ENCODE assay signal across 7 cellular contexts in the genomic region with DNA sequence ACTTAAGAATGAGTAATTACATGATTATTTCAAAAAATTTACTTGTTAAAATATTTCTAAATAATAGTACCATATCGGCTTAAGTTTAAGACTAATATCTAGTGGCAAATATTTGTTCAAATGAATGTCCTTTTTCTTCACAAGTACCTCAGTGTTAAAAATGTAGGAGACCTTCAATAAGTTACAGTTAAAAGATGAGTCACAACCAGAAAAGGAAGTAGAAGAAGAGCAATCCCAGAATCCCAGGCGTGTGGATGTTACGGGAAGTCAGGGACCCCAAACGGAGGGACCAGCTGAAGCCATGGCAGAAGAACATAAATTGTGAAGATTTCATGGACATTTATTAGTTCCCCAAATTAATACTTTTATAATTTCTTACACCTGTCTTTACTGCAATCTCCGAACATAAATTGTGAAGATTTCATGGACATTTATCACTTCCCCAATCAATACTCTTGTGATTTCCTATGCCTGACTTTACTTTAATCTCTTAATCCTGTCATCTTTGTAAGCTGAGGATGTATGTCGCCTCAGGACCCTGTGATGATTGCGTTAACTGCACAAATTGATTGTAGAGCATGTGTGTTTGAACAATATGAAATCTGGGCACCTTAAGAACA.
DNase-seq lines count a peak whose midpoint lies in the region; ATAC-seq, FAIRE-seq and TF ChIP-seq lines count a peak whose summit lies in the region.
"Not testable (repeated sequence)": the region's sequence is repeated elsewhere in the genome, so short reads cannot be mapped to it uniquely, and the experiment has no call there.

No MANE protein-coding gene starts in this region.

- not testable (repeated sequence) for H4K12ac ChIP-seq in trophoblast cell (ENCODE audit: low read depth, low read length)

- POLR2A ChIA-PET in A549 (lab: Yijun Ruan, JAX): interaction anchor here (1.0 to 1.4 kb wide), 3 partner anchors 47 to 1104 kb away, joined by 3 to 4 read pairs (median 4); no protein-coding TSS in a partner anchor
- POLR2A ChIA-PET in HepG2 (lab: Yijun Ruan, JAX): not testable (repeated sequence)

- BruUV-seq in HepG2 (replicated peaks; lab: Mats Ljungman, UMichigan): TSS peak; percentile 23

- H2AFZ ChIP-seq in astrocyte (ENCODE audit: low read depth, low read length); hepatocyte; HepG2 (ENCODE audit: low read length); trophoblast cell (ENCODE audit: insufficient read depth, low read length, poor library complexity): not testable (repeated sequence)

- CTCF ChIA-PET in A549 (lab: Yijun Ruan, JAX): interaction anchor here (0.6 to 2.1 kb wide), 2 partner anchors 10 to 14 kb away, joined by 4 to 6 read pairs; no protein-coding TSS in a partner anchor
- CTCF ChIA-PET in HepG2 (lab: Yijun Ruan, JAX; ENCODE audit: low intra/inter-chr PET ratio, low total read pairs): not testable (repeated sequence)

- peak overlapping the region; percentile 76 for H3K4me2 ChIP-seq in A549
- H3K4me2 ChIP-seq in astrocyte (ENCODE audit: low read length): not testable (repeated sequence)
- peak overlapping the region; percentile 54 for H3K4me2 ChIP-seq in hepatocyte
- H3K4me2 ChIP-seq in HepG2 (ENCODE audit: low read depth, low read length): peak overlapping the region; percentile 45
- H3K4me2 ChIP-seq in trophoblast cell (ENCODE audit: low read length): peak overlapping the region; percentile 52

- H3K36me3 Mint-ChIP-seq in astrocyte (ENCODE audit: low read depth, unreplicated experiment): not testable (repeated sequence)

- not testable (repeated sequence) for H3K4me3 ChIP-seq in A549; astrocyte (ENCODE audit: insufficient read depth, low read depth, low read length); hepatocyte; HepG2 (replicated peaks in 1 of 3; ENCODE audit: insufficient read depth in 1 of 3, low read depth in 2 of 3, low read length in 3 of 3); trophoblast cell (ENCODE audit: low read depth, low read length)
- H3K4me3 ChIP-seq in HUES64 (ENCODE audit: low read length): peak overlapping the region; percentile 23; the same call in 1 of the 2 replicates

- H3K4me1 Mint-ChIP-seq in astrocyte (ENCODE audit: low read depth, unreplicated experiment): peaks cover 18% of the 10 kb centered on the region

- H3K9me3 Mint-ChIP-seq in astrocyte (ENCODE audit: unreplicated experiment): not testable (repeated sequence)

- H3K27ac Mint-ChIP-seq in astrocyte (ENCODE audit: unreplicated experiment): peak overlapping the region; percentile 47

- DNase-seq in A549 (ENCODE audit: low read depth in 1 of 2, low spot score in 1 of 2) (peak; percentile 43 to 90), hepatocyte (ENCODE audit: low spot score) (peak; percentile 27), HepG2 (ENCODE audit: low spot score) (peak; percentile 30)
- not testable (repeated sequence) for DNase-seq in astrocyte (ENCODE audit: low read depth); trophoblast cell

- H2BK5ac ChIP-seq in trophoblast cell (ENCODE audit: low read depth, low read length, poor library complexity): not testable (repeated sequence)

- not testable (repeated sequence) for H3K79me2 ChIP-seq in astrocyte (ENCODE audit: insufficient read depth, low read length); HepG2 (ENCODE audit: insufficient read depth, low read length); trophoblast cell (ENCODE audit: control insufficient read depth, insufficient read depth, low read length, poor library complexity)
- H3K79me2 ChIP-seq in hepatocyte: peaks cover 24% of the 10 kb centered on the region

- not testable (repeated sequence) for TF ChIP-seq RAD21 in A549 (conservative IDR thresholded peaks at IDR 0.05 in 1 of 2, IDR thresholded peaks at IDR 0.05 in 1 of 2); HepG2 (CRISPR knock-in tag; IDR thresholded peaks at IDR 0.05)

- peak overlapping the region; percentile 98 to 100 for H3K27ac ChIP-seq in A549
- H3K27ac ChIP-seq in HUES64 (ENCODE audit: low read depth, low read length): peak overlapping the region; percentile 83; the same call in 1 of the 2 replicates
- not testable (repeated sequence) for H3K27ac ChIP-seq in astrocyte (ENCODE audit: low read depth, low read length)
- peak overlapping the region; percentile 91 for H3K27ac ChIP-seq in hepatocyte
- peak overlapping the region; percentile 26 for H3K27ac ChIP-seq in HepG2 (ENCODE audit: extremely low read length, insufficient read depth, low read length)
- H3K27ac ChIP-seq in trophoblast cell (ENCODE audit: low read depth, low read length): peak overlapping the region; percentile 41

- not testable (repeated sequence) for TF ChIP-seq CTCF in A549 (IDR thresholded peaks at IDR 0.05); astrocyte (IDR thresholded peaks at IDR 0.05; ENCODE audit: insufficient read depth, low read depth, low read length); hepatocyte (IDR thresholded peaks at IDR 0.05; ENCODE audit: poor library complexity); HepG2 (CRISPR knock-in tag; IDR thresholded peaks at IDR 0.05)

- H2BK120ac ChIP-seq in trophoblast cell (ENCODE audit: insufficient read depth, low read length, poor library complexity): not testable (repeated sequence)

- not testable (repeated sequence) for H4K8ac ChIP-seq in trophoblast cell (ENCODE audit: low read depth, low read length)

- H3K4me1 ChIP-seq in A549: peaks cover 86% of the 10 kb centered on the region
- peaks cover 35% of the 10 kb centered on the region for H3K4me1 ChIP-seq in ES-I3 (ENCODE audit: insufficient read depth, low read length)
- H3K4me1 ChIP-seq in HUES64 (ENCODE audit: insufficient read depth, low read length): peaks cover 68% of the 10 kb centered on the region
- H3K4me1 ChIP-seq in astrocyte (ENCODE audit: insufficient read depth, low read length); hepatocyte (ENCODE audit: insufficient read depth); trophoblast cell (ENCODE audit: control insufficient read depth in 1 of 2, insufficient read depth in 2 of 2, low read length in 2 of 2): not testable (repeated sequence)
- H3K4me1 ChIP-seq in HepG2 (ENCODE audit: insufficient read depth, low read length): peaks cover 25% of the 10 kb centered on the region

- H3K9me2 ChIP-seq in hepatocyte (replicated peaks; ENCODE audit: insufficient read depth): not testable (repeated sequence)

- not testable (repeated sequence) for H3K14ac ChIP-seq in trophoblast cell (ENCODE audit: low read length)

- in situ Hi-C loops in HepG2 (cut with HindIII; ENCODE audit: extremely low pct_ligation_motif_present, low pct_unique_long_range_greater_than_20kb): not testable (repeated sequence)

- not testable (repeated sequence) for H4K20me1 ChIP-seq in astrocyte (ENCODE audit: insufficient read depth, low read length); hepatocyte (ENCODE audit: insufficient read depth, poor library complexity, severe bottlenecking); HepG2 (ENCODE audit: insufficient read depth, low read length)

- not testable (repeated sequence) for H3K23ac ChIP-seq in trophoblast cell (ENCODE audit: low read length)

- not testable (repeated sequence) for H2BK12ac ChIP-seq in trophoblast cell (ENCODE audit: low read length)

- H4K91ac ChIP-seq in trophoblast cell (ENCODE audit: low read depth, low read length): not testable (repeated sequence)

- TF ChIP-seq EP300 in A549 (IDR thresholded peaks at IDR 0.05); HepG2 (IDR thresholded peaks at IDR 0.05; ENCODE audit: low read depth in 2 of 2, low read length in 2 of 2); HepG2 (CRISPR knock-in tag; IDR thresholded peaks at IDR 0.05; ENCODE audit: borderline replicate concordance): not testable (repeated sequence)

- not testable (repeated sequence) for H3K36me3 ChIP-seq in ES-I3 (ENCODE audit: insufficient read depth, low read length); HUES64 (ENCODE audit: insufficient read depth, low read length); astrocyte (ENCODE audit: insufficient read depth, low read length); hepatocyte (replicated peaks; ENCODE audit: insufficient read depth, low read depth); HepG2 (replicated peaks in 1 of 2; ENCODE audit: control insufficient read depth in 1 of 2, insufficient read depth in 2 of 2, low read length in 2 of 2); trophoblast cell (ENCODE audit: control insufficient read depth in 1 of 2, insufficient read depth in 2 of 2, low read length in 2 of 2)

- not testable (repeated sequence) for H2AK5ac ChIP-seq in trophoblast cell (ENCODE audit: low read length)

- H3K4ac ChIP-seq in trophoblast cell (ENCODE audit: low read depth, low read length): not testable (repeated sequence)

- H3K27me3 Mint-ChIP-seq in astrocyte (ENCODE audit: low read depth, unreplicated experiment): not testable (repeated sequence)

- intact Hi-C loops in HepG2 (cut with micrococcal nuclease; ENCODE audit: unreplicated experiment): not testable (repeated sequence)

- H3K9me3 ChIP-seq in A549; ES-I3 (ENCODE audit: control insufficient read depth, insufficient read depth, low read length); HUES64 (ENCODE audit: insufficient read depth, low read depth, low read length); astrocyte (ENCODE audit: insufficient read depth, low read depth, low read length); hepatocyte (ENCODE audit: low read depth); HepG2 (ENCODE audit: low read length); trophoblast cell (ENCODE audit: insufficient read depth, low read depth, low read length): not testable (repeated sequence)

- H3K4me3 Mint-ChIP-seq in astrocyte (ENCODE audit: unreplicated experiment): not testable (repeated sequence)

- TF ChIP-seq POLR2A in A549 (IDR thresholded peaks at IDR 0.05; ENCODE audit: low read length); HepG2 (IDR thresholded peaks at IDR 0.05; ENCODE audit: insufficient read depth in 1 of 2, low read depth in 2 of 2, low read length in 2 of 2): not testable (repeated sequence)

- peak; percentile 83 to 84 for ATAC-seq in A549
- not testable (repeated sequence) for ATAC-seq in HepG2

- FAIRE-seq in A549 (lab: Jason Lieb, UNC): peak; percentile 79
- not testable (repeated sequence) for FAIRE-seq in astrocyte (lab: Jason Lieb, UNC); HepG2 (lab: Jason Lieb, UNC)

- peak overlapping the region; percentile 22; the same call in 1 of the 2 replicates for H3K9ac ChIP-seq in ES-I3 (ENCODE audit: low read depth, low read length)
- not testable (repeated sequence) for H3K9ac ChIP-seq in HUES64 (ENCODE audit: low read depth, low read length); astrocyte (ENCODE audit: low read length); HepG2 (ENCODE audit: insufficient read depth, low read depth, low read length); trophoblast cell (ENCODE audit: low read length)

- not testable (repeated sequence) for H3K27me3 ChIP-seq in HUES64 (ENCODE audit: insufficient read depth, low read length); astrocyte (ENCODE audit: insufficient read depth, low read length); hepatocyte; HepG2 (ENCODE audit: control insufficient read depth in 1 of 2, insufficient read depth in 2 of 2, low read length in 2 of 2); trophoblast cell (ENCODE audit: insufficient read depth, low read length)

- under 1% methylated on average over 7 of the region's 7 CpGs for WGBS in A549 (ENCODE audit: missing lambda C conversion rate)
- WGBS in HUES64: 53% methylated on average over 6 of the region's 7 CpGs
- WGBS in hepatocyte (ENCODE audit: low lambda C conversion rate, missing lambda C conversion rate): 54% methylated on average over 7 of the region's 7 CpGs
- WGBS in HepG2 (ENCODE audit: low lambda C conversion rate): 62% methylated on average over 7 of the region's 7 CpGs
- no CpG with 5 or more reads among the region's 7 CpGs for WGBS in trophoblast cell (ENCODE audit: extremely low coverage, insufficient coverage, insufficient read length)

- H3K18ac ChIP-seq in trophoblast cell (ENCODE audit: low read length): not testable (repeated sequence)

- H3K79me1 ChIP-seq in trophoblast cell (ENCODE audit: low read length): not testable (repeated sequence)
